Comparison of ENCODE assay signal across 10 cellular contexts in genomic region chr1:221777434-221778072, GRCh38. TPM values are rescaled to one million over a fixed set of nuclear protein-coding genes. Genes with fewer than 3 reads are reported as not detected.
A peak's percentile ranks its signal among the peaks of the same experiment; 100 is the strongest.
DNase-seq lines count a peak whose midpoint lies in the region; ATAC-seq, FAIRE-seq and TF ChIP-seq lines count a peak whose summit lies in the region.
"Had no signal": no experiment of that assay in that cellular context is flagged by ENCODE, and none has a peak within 500 bp of the region (broad histone marks: within the 10 kb centered on the region; RNA-seq: fewer than 3 reads in every experiment).

No MANE protein-coding gene starts in this region.

- peak overlapping the region; percentile 65 for H3K4me2 ChIP-seq in DOHH2 (ENCODE audit: low read length)

- peaks cover 16% of the 10 kb centered on the region for H3F3A ChIP-seq in DOHH2 (ENCODE audit: control insufficient read depth, insufficient read depth)

- H3K4me3 ChIP-seq in DOHH2 (ENCODE audit: low read length): peak overlapping the region; percentile 48
- H3K4me3 ChIP-seq in MG63: no peak overlapping the region

- no peaks in the 10 kb centered on the region for H3K79me2 ChIP-seq in DOHH2 (ENCODE audit: control insufficient read depth, low read length)

- peak overlapping the region; percentile 76 for H3K27ac ChIP-seq in DOHH2 (ENCODE audit: low read depth, low read length)
- H3K27ac ChIP-seq: neutrophil had no signal

- H3K36me3 ChIP-seq in DOHH2 (ENCODE audit: control insufficient read depth, low read length): no peaks in the 10 kb centered on the region
- H3K36me3 ChIP-seq in MG63: no peaks in the 10 kb centered on the region
- H3K36me3 ChIP-seq: neutrophil had no signal

- peaks cover 36% of the 10 kb centered on the region for H3K4me1 ChIP-seq in DOHH2 (ENCODE audit: control insufficient read depth, low read length)

- peak; percentile 56 for DNase-seq in GM20000 (ENCODE audit: low spot score)
- DNase-seq in activated effector memory CD4-positive, alpha-beta T cell treated with Interleukin-2 at 50 U/mL for 16 hours: peak; percentile 12
- no peak for DNase-seq in mucosa of gallbladder (ENCODE audit: low spot score)
- DNase-seq in kidney tubule cell (ENCODE audit: low spot score): no peak
- DNase-seq in RCC 7860 (ENCODE audit: low spot score): no peak
- DNase-seq in MG63: no peak

- ATAC-seq in HG03521 (IDR thresholded peaks at IDR 0.05; ENCODE audit: unreplicated experiment): peak; percentile 57

- no peaks in the 10 kb centered on the region for H3K9me2 ChIP-seq in DOHH2 (replicated peaks; ENCODE audit: control insufficient read depth, low read length)

- H3K27me3 ChIP-seq in DOHH2 (ENCODE audit: control insufficient read depth, low read length) (no peaks in the 10 kb centered on the region), MG63 (no peaks in the 10 kb centered on the region)

- TF ChIP-seq CTCF in DOHH2 (IDR thresholded peaks at IDR 0.05; ENCODE audit: low read depth, low read length, poor library complexity, severe bottlenecking) (no peak), GM20000 (IDR thresholded peaks at IDR 0.05; ENCODE audit: extremely low read depth, missing control alignments) (no peak)

- FAIRE-seq in RCC 7860 (lab: Jason Lieb, UNC): no peak
- FAIRE-seq: astrocyte had no signal

- H3K9me3 ChIP-seq in DOHH2 (ENCODE audit: control insufficient read depth, insufficient read depth, low read length): no peaks in the 10 kb centered on the region
- no peaks in the 10 kb centered on the region for H3K9me3 ChIP-seq in MG63
- H3K9me3 ChIP-seq: neutrophil had no signal

- H4K20me1 ChIP-seq in DOHH2 (ENCODE audit: control insufficient read depth, insufficient read depth, low read depth, low read length): no peaks in the 10 kb centered on the region

RNA-seq across cellular contexts. Expression of gene DUSP10, which starts 35.7 kb away (rescaled TPM):
- 9.2 TPM for total RNA-seq in mucosa of gallbladder
- 5.8 and 6.3 TPM in 2 replicates for total RNA-seq in MG63 (2014; rRNA removed; shearing (Covaris generic); ENCODE audit: low replicate concordance)

Comparison
In these comparisons a context has a peak if more than half of its experiments do, and no peak if none do; other contexts are left out.
1. DNase-seq: peak in GM20000 (single experiment) and activated effector memory CD4-positive, alpha-beta T cell treated with Interleukin-2 at 50 U/mL for 16 hours (single experiment); none in mucosa of gallbladder (single experiment), kidney tubule cell (single experiment), RCC 7860 (single experiment) and MG63 (single experiment).